Comparison of ENCODE assay signal across 1 cellular context in the genomic region with DNA sequence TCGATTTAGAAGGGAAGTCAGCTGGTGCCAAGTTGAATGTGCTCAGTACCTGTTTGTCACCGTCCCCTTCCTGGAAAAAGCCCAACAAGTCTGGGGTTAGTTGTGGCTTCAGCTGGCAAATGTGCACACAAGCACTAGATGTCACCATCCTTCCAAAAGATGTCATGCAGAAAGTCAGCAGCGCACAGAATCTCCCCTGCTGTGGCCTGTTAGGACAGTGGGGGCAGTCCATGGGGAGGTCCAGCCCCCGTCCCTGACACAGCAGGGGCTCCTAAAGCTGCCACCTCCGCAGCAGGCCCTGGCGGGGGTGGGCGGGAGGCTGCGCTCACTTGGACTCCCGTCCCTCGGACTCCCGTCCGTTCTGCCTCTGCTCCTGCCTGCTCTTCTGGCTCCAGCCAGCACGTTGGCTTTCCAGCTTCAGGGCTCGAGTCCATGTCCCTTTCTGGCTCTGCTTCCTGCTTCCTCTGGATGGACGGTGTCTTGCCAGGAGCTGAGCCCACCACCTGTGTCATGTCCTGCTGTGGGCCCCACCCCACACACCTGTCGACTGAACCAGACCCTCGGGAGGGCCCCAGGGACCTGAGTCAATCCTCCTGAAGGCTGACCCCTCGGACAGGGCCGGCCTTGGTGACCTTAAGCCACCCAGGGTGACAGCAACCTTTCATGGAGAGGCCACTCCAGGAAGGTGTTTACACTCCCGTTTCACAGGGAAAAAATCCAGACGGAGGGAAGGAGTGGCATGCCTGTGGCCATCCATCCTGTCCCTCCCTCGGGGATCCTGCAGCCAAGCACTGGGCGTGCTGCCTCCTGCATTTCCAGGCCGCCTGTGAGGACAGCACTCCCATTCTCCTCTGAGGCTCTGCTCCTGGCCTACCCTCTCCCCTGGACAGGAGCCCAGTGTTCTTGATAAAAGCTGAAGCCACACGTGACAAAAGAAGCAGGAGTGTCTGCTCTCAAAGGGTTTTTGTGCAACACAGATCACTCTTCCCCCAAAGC.
TF ChIP-seq lines count a peak whose summit lies in the region.

No MANE protein-coding gene starts in this region.

TF ChIP-seq in IMR-90, 13 proteins besides CTCF, POLR2A, EP300 and RAD21 (continued from another document):
- TF ChIP-seq SMC3 (IDR thresholded peaks at IDR 0.05; ENCODE audit: low read depth, low read length) (peak; percentile 77), CHD1 (IDR thresholded peaks at IDR 0.05; ENCODE audit: low read depth, low read length) (no peak), MAFK (IDR thresholded peaks at IDR 0.05; ENCODE audit: low read depth, low read length) (no peak)
- TF ChIP-seq, protein P1, sequence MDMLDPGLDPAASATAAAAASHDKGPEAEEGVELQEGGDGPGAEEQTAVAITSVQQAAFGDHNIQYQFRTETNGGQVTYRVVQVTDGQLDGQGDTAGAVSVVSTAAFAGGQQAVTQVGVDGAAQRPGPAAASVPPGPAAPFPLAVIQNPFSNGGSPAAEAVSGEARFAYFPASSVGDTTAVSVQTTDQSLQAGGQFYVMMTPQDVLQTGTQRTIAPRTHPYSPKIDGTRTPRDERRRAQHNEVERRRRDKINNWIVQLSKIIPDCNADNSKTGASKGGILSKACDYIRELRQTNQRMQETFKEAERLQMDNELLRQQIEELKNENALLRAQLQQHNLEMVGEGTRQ (IDR thresholded peaks at IDR 0.05; ENCODE audit: low read depth, low read length), result no peak
